Comparison of ENCODE assay signal across 11 cellular contexts in genomic region chr1:30101016-30101415, GRCh38.
A peak's percentile ranks its signal among the peaks of the same experiment; 100 is the strongest.
DNase-seq lines count a peak whose midpoint lies in the region; ATAC-seq and TF ChIP-seq lines count a peak whose summit lies in the region.
"Had no signal": no experiment of that assay in that cellular context is flagged by ENCODE, and none has a peak within 500 bp of the region (broad histone marks: within the 10 kb centered on the region; RNA-seq: fewer than 3 reads in every experiment).

No MANE protein-coding gene starts in this region.

- no peaks in the 10 kb centered on the region for H3K36me3 ChIP-seq in naive thymus-derived CD4-positive, alpha-beta T cell (ENCODE audit: control insufficient read depth in 2 of 3, insufficient read depth in 3 of 3, low read length in 3 of 3)
- no peaks in the 10 kb centered on the region for H3K36me3 ChIP-seq in osteoblast (ENCODE audit: insufficient read depth, low read length)

- intact Hi-C loops in naive thymus-derived CD4-positive, alpha-beta T cell (cut with micrococcal nuclease): no loop called here

- no peaks in the 10 kb centered on the region for H3K79me2 ChIP-seq in osteoblast (ENCODE audit: insufficient read depth, low read length)

- H3K9me3 Mint-ChIP-seq in chondrocyte (ENCODE audit: low read depth) (no peaks in the 10 kb centered on the region), glutamatergic neuron (ENCODE audit: unreplicated experiment) (peaks cover 3% of the 10 kb centered on the region)
- no peaks in the 10 kb centered on the region for H3K9me3 Mint-ChIP-seq in naive thymus-derived CD4-positive, alpha-beta T cell

- H3K27ac Mint-ChIP-seq in chondrocyte (ENCODE audit: unreplicated experiment): no peak overlapping the region
- H3K27ac Mint-ChIP-seq in naive thymus-derived CD4-positive, alpha-beta T cell: no peak overlapping the region
- H3K27ac Mint-ChIP-seq in glutamatergic neuron (ENCODE audit: unreplicated experiment): no peak overlapping the region
- H3K27ac Mint-ChIP-seq: CD4-positive, alpha-beta memory T cell; H9 had no signal

- no peak overlapping the region for H3K27ac ChIP-seq in naive thymus-derived CD4-positive, alpha-beta T cell (ENCODE audit: low read depth, low read length)
- H3K27ac ChIP-seq in osteoblast (ENCODE audit: low read depth, low read length): no peak overlapping the region

- no peaks in the 10 kb centered on the region for H3K27me3 ChIP-seq in naive thymus-derived CD4-positive, alpha-beta T cell (ENCODE audit: control insufficient read depth in 2 of 2, insufficient read depth in 2 of 2, low read length in 2 of 2)
- H3K27me3 ChIP-seq in osteoblast (ENCODE audit: insufficient read depth, low read length): peaks cover 7% of the 10 kb centered on the region

- no peaks in the 10 kb centered on the region for H3K4me1 ChIP-seq in naive thymus-derived CD4-positive, alpha-beta T cell (ENCODE audit: control insufficient read depth in 2 of 2, insufficient read depth in 2 of 2, low read length in 2 of 2)
- H3K4me1 ChIP-seq in osteoblast (ENCODE audit: insufficient read depth, low read length): no peaks in the 10 kb centered on the region

- no peaks in the 10 kb centered on the region for H3K36me3 Mint-ChIP-seq in chondrocyte (ENCODE audit: low read depth)
- no peaks in the 10 kb centered on the region for H3K36me3 Mint-ChIP-seq in naive thymus-derived CD4-positive, alpha-beta T cell
- H3K36me3 Mint-ChIP-seq in glutamatergic neuron (ENCODE audit: unreplicated experiment): peaks cover 7% of the 10 kb centered on the region
- H3K36me3 Mint-ChIP-seq: CD4-positive, alpha-beta memory T cell had no signal

- CTCF ChIA-PET in naive thymus-derived CD4-positive, alpha-beta T cell (lab: Charles Lee): no interaction called here

- H3K4me3 ChIP-seq in naive thymus-derived CD4-positive, alpha-beta T cell (ENCODE audit: low read length): no peak overlapping the region
- H3K4me3 ChIP-seq in osteoblast (ENCODE audit: insufficient read depth, low read length): no peak overlapping the region

- H3K4me2 ChIP-seq in osteoblast (ENCODE audit: insufficient read depth, low read length): no peak overlapping the region

- H3K4me1 Mint-ChIP-seq in chondrocyte (ENCODE audit: low read depth) (no peaks in the 10 kb centered on the region), glutamatergic neuron (ENCODE audit: low read depth, unreplicated experiment) (peaks cover 8% of the 10 kb centered on the region)
- no peaks in the 10 kb centered on the region for H3K4me1 Mint-ChIP-seq in naive thymus-derived CD4-positive, alpha-beta T cell
- H3K4me1 Mint-ChIP-seq: CD4-positive, alpha-beta memory T cell had no signal

- peak; percentile 18 for ATAC-seq in naive thymus-derived CD4-positive, alpha-beta T cell

- no peak for TF ChIP-seq CTCF in chondrocyte (IDR thresholded peaks at IDR 0.05)
- no peak for TF ChIP-seq CTCF in osteoblast (IDR thresholded peaks at IDR 0.05; ENCODE audit: extremely low read depth, low read depth, low read length)
- TF ChIP-seq CTCF in glutamatergic neuron (IDR thresholded peaks at IDR 0.05; ENCODE audit: partially characterized antibody, unreplicated experiment): no peak

- H3K9me3 ChIP-seq in naive thymus-derived CD4-positive, alpha-beta T cell (ENCODE audit: control insufficient read depth in 2 of 3, low read length in 3 of 3): no peaks in the 10 kb centered on the region
- H3K9me3 ChIP-seq in osteoblast (ENCODE audit: low read depth, low read length): no peaks in the 10 kb centered on the region

- H3K27me3 Mint-ChIP-seq in chondrocyte (ENCODE audit: low read depth) (peaks cover 39% of the 10 kb centered on the region), glutamatergic neuron (ENCODE audit: unreplicated experiment) (peaks cover 9% of the 10 kb centered on the region)
- peaks cover 0 to 9% (median 3%) of the 10 kb centered on the region in 5 donors for H3K27me3 Mint-ChIP-seq in naive thymus-derived CD4-positive, alpha-beta T cell

- POLR2A ChIA-PET in naive thymus-derived CD4-positive, alpha-beta T cell (lab: Charles Lee): no interaction called here

- DNase-seq in chondrocyte (ENCODE audit: low spot score): peak; percentile 42
- no peak for DNase-seq in naive thymus-derived CD4-positive, alpha-beta T cell
- DNase-seq in osteoblast (ENCODE audit: insufficient read length, low spot score, missing footprints): peak; percentile 49
- no peak for DNase-seq in NCI-H748 (lab: John Stamatoyannopoulos, UW; ENCODE audit: unreplicated experiment)
- DNase-seq in glutamatergic neuron: no peak
- DNase-seq in occipital lobe (lab: John Stamatoyannopoulos, UW): no peak
- DNase-seq: C1 segment of cervical spinal cord; CD4-positive, alpha-beta memory T cell; COR-L47; DND-41 had no signal

- no peaks in the 10 kb centered on the region for H4K20me1 ChIP-seq in osteoblast (ENCODE audit: insufficient read depth, low read length)

- H3K4me3 Mint-ChIP-seq in chondrocyte (ENCODE audit: unreplicated experiment) (no peak overlapping the region), glutamatergic neuron (ENCODE audit: unreplicated experiment) (no peak overlapping the region)
- H3K4me3 Mint-ChIP-seq in naive thymus-derived CD4-positive, alpha-beta T cell: no peak overlapping the region
- H3K4me3 Mint-ChIP-seq: CD4-positive, alpha-beta memory T cell; H9 had no signal

- no peak overlapping the region for H2AFZ ChIP-seq in osteoblast (ENCODE audit: low read length)

Comparison
In these comparisons a context has a peak if more than half of its experiments do, and no peak if none do; other contexts are left out.
1. DNase-seq: peak in chondrocyte (single experiment) and osteoblast (single experiment); none in naive thymus-derived CD4-positive, alpha-beta T cell (0 of 9), NCI-H748 (single experiment), glutamatergic neuron (single experiment) and occipital lobe (single experiment).